Comparison of ENCODE assay signal across 8 cellular contexts in the genomic region with DNA sequence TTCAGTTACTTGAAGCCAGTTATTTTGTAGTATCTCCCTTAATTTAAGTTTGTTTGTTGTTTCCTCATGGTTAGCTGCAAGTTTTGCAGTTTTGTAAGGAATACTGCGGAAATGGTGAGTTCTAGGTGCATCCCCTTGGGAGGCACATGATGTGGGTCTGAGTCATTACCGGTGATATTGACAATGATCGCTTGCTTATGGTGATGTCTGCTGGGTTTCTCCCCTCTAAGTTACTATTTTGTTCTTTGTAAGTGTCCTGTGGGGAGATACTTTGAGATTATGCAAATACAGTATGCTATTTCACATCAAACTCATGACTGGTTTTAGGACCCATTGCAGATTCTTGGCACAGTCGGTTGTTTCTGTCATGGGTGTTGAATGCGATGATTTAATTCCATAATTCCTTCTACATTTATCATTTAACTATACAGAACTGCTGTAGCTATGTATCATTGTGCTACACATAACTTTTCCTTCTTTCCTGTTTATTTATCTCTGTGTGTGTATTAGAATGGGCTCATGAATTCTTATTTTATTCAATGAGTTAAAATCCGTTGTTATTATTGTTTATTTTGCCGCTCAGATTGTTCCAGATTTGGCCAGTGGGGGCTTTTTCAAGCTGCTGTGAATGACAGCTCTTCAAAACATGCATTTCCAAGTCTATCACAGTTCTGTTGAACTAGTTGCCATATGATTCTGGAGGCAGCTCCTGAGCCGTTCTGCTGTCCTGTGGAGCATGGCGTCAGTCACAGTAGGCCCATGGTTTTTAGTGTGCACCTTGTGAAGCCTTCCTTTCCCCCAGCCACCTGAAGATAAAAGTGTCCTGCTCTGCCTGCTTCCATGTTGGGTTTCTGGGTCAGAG. TPM values are rescaled to one million over a fixed set of nuclear protein-coding genes. Genes with fewer than 3 reads are reported as not detected.
DNase-seq lines count a peak whose midpoint lies in the region; ATAC-seq and TF ChIP-seq lines count a peak whose summit lies in the region.

No MANE protein-coding gene starts in this region.

- TF ChIP-seq CTCF in body of pancreas (IDR thresholded peaks at IDR 0.05), result no peak

- peaks cover 3% of the 10 kb centered on the region for H3K36me3 ChIP-seq in thymus (ENCODE audit: control insufficient read depth, insufficient read depth)
- no peaks in the 10 kb centered on the region for H3K36me3 ChIP-seq in body of pancreas (replicated peaks in 1 of 2; ENCODE audit: insufficient read depth in 1 of 2, low read depth in 2 of 2)

- TF ChIP-seq POLR2A in Raji (IDR thresholded peaks at IDR 0.05; ENCODE audit: insufficient read depth, low read depth, low read length) (0 out of 2 replicates have a peak, but pooled peaks have one; percentile 42), body of pancreas (IDR thresholded peaks at IDR 0.05) (no peak)

- intact Hi-C loops in body of pancreas (cut with DNase I), result no loop called here

- peaks cover 17% of the 10 kb centered on the region for H3K36me3 Mint-ChIP-seq in activated T-cell treated with anti-CD3 and anti-CD28 coated beads, Interleukin-2, amount 50 U/mL, for 4 hours (ENCODE audit: insufficient read depth)

- H3K9me3 ChIP-seq in thymus (ENCODE audit: control insufficient read depth), result no peaks in the 10 kb centered on the region
- H3K9me3 ChIP-seq in body of pancreas, result no peaks in the 10 kb centered on the region

- H3K27me3 ChIP-seq in thymus (ENCODE audit: control insufficient read depth, insufficient read depth) (no peaks in the 10 kb centered on the region), body of pancreas (no peaks in the 10 kb centered on the region)

- H3K4me1 ChIP-seq in thymus (ENCODE audit: control insufficient read depth, insufficient read depth, low read length) (peaks cover 63% of the 10 kb centered on the region), body of pancreas (peaks cover 64% of the 10 kb centered on the region)

- WGBS in thymus, result 75% methylated on average over 9 of the region's 9 CpGs
- WGBS in body of pancreas, 2 donors, result 62% methylated on average over 9 of the region's 9 CpGs

- DNase-seq in activated T-cell treated with anti-CD3 and anti-CD28 coated beads, Interleukin-2, amount 50 U/mL, for 4 hours, result no peak
- DNase-seq in activated T-cell treated with anti-CD3 and anti-CD28 coated beads, Interleukin-2, amount 50 U/mL, for 48 hours, result no peak
- DNase-seq in HUDEP-2 (lab: John Stamatoyannopoulos, UW; ENCODE audit: unreplicated experiment in 76 of 76), result no peak
- DNase-seq in body of pancreas, result no peak

- H3K27me3 Mint-ChIP-seq in activated T-cell treated with anti-CD3 and anti-CD28 coated beads, Interleukin-2, amount 50 U/mL, for 4 hours (ENCODE audit: low read depth), result no peaks in the 10 kb centered on the region

- H3K4me3 Mint-ChIP-seq in activated T-cell treated with anti-CD3 and anti-CD28 coated beads, Interleukin-2, amount 50 U/mL, for 4 hours, result peak overlapping the region; percentile 64

- H3K4me3 ChIP-seq in thymus (ENCODE audit: low read length) (peak overlapping the region; percentile 2), body of pancreas (no peak overlapping the region)

- ATAC-seq in activated T-cell treated with anti-CD3 and anti-CD28 coated beads, Interleukin-2, amount 50 U/mL, for 4 hours, result peak; percentile 75
- peak; percentile 88 for ATAC-seq in HG02623 (IDR thresholded peaks at IDR 0.05; ENCODE audit: unreplicated experiment)
- peak; percentile 72 for ATAC-seq in esophagus mucosa
- no peak for ATAC-seq in body of pancreas

- H3K9me3 Mint-ChIP-seq in activated T-cell treated with anti-CD3 and anti-CD28 coated beads, Interleukin-2, amount 50 U/mL, for 4 hours, result no peaks in the 10 kb centered on the region

- H3K27ac ChIP-seq in thymus (ENCODE audit: low read depth) (peak overlapping the region; percentile 73), body of pancreas (peak overlapping the region in 1 of 4 donors; percentile 30)

- peaks cover 88% of the 10 kb centered on the region for H3K4me1 Mint-ChIP-seq in activated T-cell treated with anti-CD3 and anti-CD28 coated beads, Interleukin-2, amount 50 U/mL, for 4 hours (ENCODE audit: low read depth)

RNA-seq across cellular contexts. Expression of gene TSPAN14, which starts 18.4 kb away (rescaled TPM):
- 10 to 100 TPM; 31.8 to 36.2 (median 35.0) TPM for total RNA-seq in activated T-cell treated with anti-CD3 and anti-CD28 coated beads, Interleukin-2, amount 50 U/mL, for 4 hours
- 94.6 TPM for total RNA-seq in esophagus mucosa
- polyA plus RNA-seq in thymus, result 60.0 TPM
- total RNA-seq in body of pancreas, result 10 to 100 TPM; 22.3 to 63.0 TPM
